ENCODE assay signal across 11 cellular contexts in genomic region chr14:73935666-73936065, GRCh38. TPM values are rescaled to one million over a fixed set of nuclear protein-coding genes. Genes with fewer than 3 reads are reported as not detected.
DNase-seq lines count a peak whose midpoint lies in the region; ATAC-seq and TF ChIP-seq lines count a peak whose summit lies in the region.
"Had no signal": no experiment of that assay in that cellular context is flagged by ENCODE, and none has a peak within 500 bp of the region (broad histone marks: within the 10 kb centered on the region; RNA-seq: fewer than 3 reads in every experiment).

No MANE protein-coding gene starts in this region.

- H3K9me3 Mint-ChIP-seq in activated T-cell treated with anti-CD3 and anti-CD28 coated beads, Interleukin-2, amount 50 U/mL, for 72 hours: no peaks in the 10 kb centered on the region
- H3K9me3 Mint-ChIP-seq in activated T-cell treated with anti-CD3 and anti-CD28 coated beads, Interleukin-2, amount 50 U/mL, for 4 hours: no peaks in the 10 kb centered on the region
- H3K9me3 Mint-ChIP-seq in activated T-helper 2 cell treated with anti-CD3 and anti-CD28 coated beads, Interferon-gamma antibody, Interleukin-2, Interleukin-4, amounts not matched to agents 10 μg/mL and 5 μg/mL and 100 μg/mL, durations not matched to agents 14 hours and 24 hours and 36 hours: no peaks in the 10 kb centered on the region
- H3K9me3 Mint-ChIP-seq: activated naive CD8-positive, alpha-beta T cell treated with anti-CD3 and anti-CD28 coated beads, Interleukin-2, amount 10 ng/mL, durations not matched to agents 7 days and 5 days; T-helper 1 cell treated with Interleukin-12 subunit alpha and Interleukin-12 subunit beta and Interleukin-4 antibody, amounts not matched to agents 30 μg/mL and 1 μg/mL, for 36 hours had no signal

- H3K36me3 Mint-ChIP-seq in activated T-cell treated with anti-CD3 and anti-CD28 coated beads, Interleukin-2, amount 50 U/mL, for 72 hours (ENCODE audit: insufficient read depth in 2 of 2): peaks cover 0 to 13% of the 10 kb centered on the region in 2 donors
- H3K36me3 Mint-ChIP-seq in activated T-cell treated with anti-CD3 and anti-CD28 coated beads, Interleukin-2, amount 50 U/mL, for 4 hours (ENCODE audit: insufficient read depth): peaks cover 24% of the 10 kb centered on the region
- peaks cover 37% of the 10 kb centered on the region for H3K36me3 Mint-ChIP-seq in activated T-helper 2 cell treated with anti-CD3 and anti-CD28 coated beads, Interferon-gamma antibody, Interleukin-2, Interleukin-4, amounts not matched to agents 10 μg/mL and 5 μg/mL and 100 μg/mL, durations not matched to agents 14 hours and 24 hours and 36 hours (ENCODE audit: low read depth)

- no TSS peak for BruUV-seq in OCI-LY7 (replicated peaks; lab: Mats Ljungman, UMichigan)

- CTCF ChIA-PET in OCI-LY7 (lab: Charles Lee; ENCODE audit: unreplicated experiment): no interaction called here

- no peaks in the 10 kb centered on the region for H3K4me1 Mint-ChIP-seq in activated T-cell treated with anti-CD3 and anti-CD28 coated beads, Interleukin-2, amount 50 U/mL, for 72 hours (ENCODE audit: low read depth)
- H3K4me1 Mint-ChIP-seq in activated T-cell treated with anti-CD3 and anti-CD28 coated beads, Interleukin-2, amount 50 U/mL, for 4 hours (ENCODE audit: low read depth): no peaks in the 10 kb centered on the region
- no peaks in the 10 kb centered on the region for H3K4me1 Mint-ChIP-seq in activated T-helper 2 cell treated with anti-CD3 and anti-CD28 coated beads, Interferon-gamma antibody, Interleukin-2, Interleukin-4, amounts not matched to agents 10 μg/mL and 5 μg/mL and 100 μg/mL, durations not matched to agents 14 hours and 24 hours and 36 hours (ENCODE audit: low read depth)

- 68 to 79% methylated on average over 2 of the region's 2 CpGs for WGBS in testis, 2 donors
- 89 to 92% methylated on average over 2 of the region's 2 CpGs for WGBS in thyroid gland, 2 donors
- WGBS in esophagus squamous epithelium, 2 donors: 71 to 78% methylated on average over 2 of the region's 2 CpGs

- no peaks in the 10 kb centered on the region for H4K20me1 ChIP-seq in OCI-LY7 (ENCODE audit: insufficient read depth, low read length)

- no peaks in the 10 kb centered on the region for H3K9me3 ChIP-seq in OCI-LY7 (ENCODE audit: low read length)
- no peaks in the 10 kb centered on the region for H3K9me3 ChIP-seq in testis
- H3K9me3 ChIP-seq in thyroid gland: no peaks in the 10 kb centered on the region
- H3K9me3 ChIP-seq in esophagus squamous epithelium: no peaks in the 10 kb centered on the region

- H2AFZ ChIP-seq in OCI-LY7 (ENCODE audit: low read length): no peak overlapping the region

- no peak overlapping the region for H3K4me2 ChIP-seq in OCI-LY7 (ENCODE audit: low read length)

- no peak overlapping the region for H3K4me3 ChIP-seq in OCI-LY7 (ENCODE audit: low read depth, low read length, poor library complexity, severe bottlenecking)
- H3K4me3 ChIP-seq in fibroblast of mammary gland (ENCODE audit: control insufficient read depth, low read depth, low read length): no peak overlapping the region
- H3K4me3 ChIP-seq in testis: no peak overlapping the region
- H3K4me3 ChIP-seq in thyroid gland (replicated peaks in 1 of 3): no peak overlapping the region
- no peak overlapping the region for H3K4me3 ChIP-seq in esophagus squamous epithelium
- H3K4me3 ChIP-seq: skin epidermis had no signal

- no peaks in the 10 kb centered on the region for H3K9me2 ChIP-seq in OCI-LY7 (ENCODE audit: insufficient read depth, low read length)

- intact Hi-C loops in OCI-LY7 (cut with micrococcal nuclease; ENCODE audit: unreplicated experiment) (no loop called here), testis (cut with DNase I; ENCODE audit: low total_unique reads) (no loop called here), thyroid gland (cut with DNase I) (no loop called here), esophagus squamous epithelium (cut with DNase I) (no loop called here)
- intact Hi-C loops in activated T-helper 2 cell treated with anti-CD3 and anti-CD28 coated beads, Interferon-gamma antibody, Interleukin-2, Interleukin-4, amounts not matched to agents 10 μg/mL and 5 μg/mL and 100 μg/mL, durations not matched to agents 14 hours and 24 hours and 36 hours (cut with micrococcal nuclease): no loop called here

- ATAC-seq in activated T-cell treated with anti-CD3 and anti-CD28 coated beads, Interleukin-2, amount 50 U/mL, for 72 hours (replicated peaks in 1 of 2): no peak
- ATAC-seq in activated T-cell treated with anti-CD3 and anti-CD28 coated beads, Interleukin-2, amount 50 U/mL, for 4 hours: no peak

- H3K36me3 ChIP-seq in OCI-LY7 (ENCODE audit: insufficient read depth, low read length) (peaks cover 45% of the 10 kb centered on the region), testis (ENCODE audit: low read depth, missing control alignments) (no peaks in the 10 kb centered on the region), thyroid gland (peaks cover 30 to 34% of the 10 kb centered on the region in 2 donors), esophagus squamous epithelium (peaks cover 4 to 75% (median 24%) of the 10 kb centered on the region in 3 donors)

- H3K4me1 ChIP-seq in OCI-LY7 (ENCODE audit: insufficient read depth, low read length, poor library complexity, severe bottlenecking) (no peaks in the 10 kb centered on the region), testis (no peaks in the 10 kb centered on the region), thyroid gland (no peaks in the 10 kb centered on the region), esophagus squamous epithelium (no peaks in the 10 kb centered on the region)

- peak overlapping the region; percentile 37 for H3K27ac Mint-ChIP-seq in activated T-cell treated with anti-CD3 and anti-CD28 coated beads, Interleukin-2, amount 50 U/mL, for 72 hours
- no peak overlapping the region for H3K27ac Mint-ChIP-seq in activated T-helper 2 cell treated with anti-CD3 and anti-CD28 coated beads, Interferon-gamma antibody, Interleukin-2, Interleukin-4, amounts not matched to agents 10 μg/mL and 5 μg/mL and 100 μg/mL, durations not matched to agents 14 hours and 24 hours and 36 hours
- H3K27ac Mint-ChIP-seq: activated naive CD8-positive, alpha-beta T cell treated with anti-CD3 and anti-CD28 coated beads, Interleukin-2, amount 10 ng/mL, durations not matched to agents 7 days and 5 days; T-helper 1 cell treated with Interleukin-12 subunit alpha and Interleukin-12 subunit beta and Interleukin-4 antibody, amounts not matched to agents 30 μg/mL and 1 μg/mL, for 36 hours had no signal

- no peak overlapping the region for H3K27ac ChIP-seq in OCI-LY7 (ENCODE audit: low read depth, low read length, poor library complexity, severe bottlenecking)
- no peak overlapping the region for H3K27ac ChIP-seq in testis
- H3K27ac ChIP-seq in thyroid gland: no peak overlapping the region
- no peak overlapping the region for H3K27ac ChIP-seq in esophagus squamous epithelium
- H3K27ac ChIP-seq: skin epidermis had no signal

- TF ChIP-seq POLR2A in testis (IDR thresholded peaks at IDR 0.05): no peak
- no peak for TF ChIP-seq POLR2A in thyroid gland (IDR thresholded peaks at IDR 0.05)
- TF ChIP-seq POLR2A in esophagus squamous epithelium (IDR thresholded peaks at IDR 0.05): no peak

- H3K27me3 Mint-ChIP-seq in activated T-cell treated with anti-CD3 and anti-CD28 coated beads, Interleukin-2, amount 50 U/mL, for 72 hours (ENCODE audit: low read depth): no peaks in the 10 kb centered on the region
- H3K27me3 Mint-ChIP-seq in activated T-cell treated with anti-CD3 and anti-CD28 coated beads, Interleukin-2, amount 50 U/mL, for 4 hours (ENCODE audit: low read depth): no peaks in the 10 kb centered on the region
- no peaks in the 10 kb centered on the region for H3K27me3 Mint-ChIP-seq in activated T-helper 2 cell treated with anti-CD3 and anti-CD28 coated beads, Interferon-gamma antibody, Interleukin-2, Interleukin-4, amounts not matched to agents 10 μg/mL and 5 μg/mL and 100 μg/mL, durations not matched to agents 14 hours and 24 hours and 36 hours (ENCODE audit: low read depth)
- H3K27me3 Mint-ChIP-seq: activated naive CD8-positive, alpha-beta T cell treated with anti-CD3 and anti-CD28 coated beads, Interleukin-2, amount 10 ng/mL, durations not matched to agents 7 days and 5 days had no signal

- no peaks in the 10 kb centered on the region for H3K27me3 ChIP-seq in testis
- H3K27me3 ChIP-seq in thyroid gland: no peaks in the 10 kb centered on the region
- no peaks in the 10 kb centered on the region for H3K27me3 ChIP-seq in esophagus squamous epithelium

- peak; percentile 65 for TF ChIP-seq CTCF in OCI-LY7 (conservative IDR thresholded peaks at IDR 0.05; ENCODE audit: low read length)
- TF ChIP-seq CTCF in fibroblast of mammary gland (conservative IDR thresholded peaks at IDR 0.05; ENCODE audit: control insufficient read depth, insufficient read depth, low read depth, low read length): peak; percentile 29
- peak in 2 of 3 experiments; percentile 33 to 35 for TF ChIP-seq CTCF in testis (IDR thresholded peaks at IDR 0.05)
- TF ChIP-seq CTCF in thyroid gland (IDR thresholded peaks at IDR 0.05): peak in 1 of 6 experiments; percentile 28
- peak in 3 of 6 experiments; percentile 10 to 40 (median 26) for TF ChIP-seq CTCF in esophagus squamous epithelium (IDR thresholded peaks at IDR 0.05)

- H3K4me3 Mint-ChIP-seq in activated T-cell treated with anti-CD3 and anti-CD28 coated beads, Interleukin-2, amount 50 U/mL, for 72 hours: no peak overlapping the region
- H3K4me3 Mint-ChIP-seq in activated T-cell treated with anti-CD3 and anti-CD28 coated beads, Interleukin-2, amount 50 U/mL, for 4 hours: no peak overlapping the region
- H3K4me3 Mint-ChIP-seq in activated T-helper 2 cell treated with anti-CD3 and anti-CD28 coated beads, Interferon-gamma antibody, Interleukin-2, Interleukin-4, amounts not matched to agents 10 μg/mL and 5 μg/mL and 100 μg/mL, durations not matched to agents 14 hours and 24 hours and 36 hours (ENCODE audit: low read depth): no peak overlapping the region
- H3K4me3 Mint-ChIP-seq: activated naive CD8-positive, alpha-beta T cell treated with anti-CD3 and anti-CD28 coated beads, Interleukin-2, amount 10 ng/mL, durations not matched to agents 7 days and 5 days; T-helper 1 cell treated with Interleukin-12 subunit alpha and Interleukin-12 subunit beta and Interleukin-4 antibody, amounts not matched to agents 30 μg/mL and 1 μg/mL, for 36 hours had no signal

- POLR2A ChIA-PET in OCI-LY7 (lab: Charles Lee): interaction anchor here (0.5 to 0.7 kb wide), 2 partner anchors 32 to 416 kb away, joined by 3 to 4 read pairs; no protein-coding TSS in a partner anchor

- H3K79me2 ChIP-seq in OCI-LY7 (ENCODE audit: insufficient read depth, low read depth, low read length): no peaks in the 10 kb centered on the region

- no peak for DNase-seq in activated T-cell treated with anti-CD3 and anti-CD28 coated beads, Interleukin-2, amount 50 U/mL, for 72 hours
- no peak for DNase-seq in activated T-cell treated with anti-CD3 and anti-CD28 coated beads, Interleukin-2, amount 50 U/mL, for 4 hours
- peak; percentile 31 for DNase-seq in OCI-LY7 (ENCODE audit: low spot score)
- DNase-seq in fibroblast of mammary gland (ENCODE audit: low read depth): peak; percentile 18
- DNase-seq in testis: no peak
- no peak for DNase-seq in activated T-helper 2 cell treated with anti-CD3 and anti-CD28 coated beads, Interferon-gamma antibody, Interleukin-2, Interleukin-4, amounts not matched to agents 10 μg/mL and 5 μg/mL and 100 μg/mL, durations not matched to agents 14 hours and 24 hours and 36 hours (ENCODE audit: low spot score)
- DNase-seq in thyroid gland: no peak
- no peak for DNase-seq in esophagus squamous epithelium (lab: John Stamatoyannopoulos, UW)
- DNase-seq: activated naive CD8-positive, alpha-beta T cell treated with anti-CD3 and anti-CD28 coated beads, Interleukin-2, amount 10 ng/mL, durations not matched to agents 7 days and 5 days had no signal

RNA-seq across cellular contexts. Expression of gene FAM161B, which starts 14.2 kb away (rescaled TPM):
- total RNA-seq in activated T-cell treated with anti-CD3 and anti-CD28 coated beads, Interleukin-2, amount 50 U/mL, for 72 hours: 1 to 10 TPM; 2.7 to 3.1 TPM
- 1 to 10 TPM; 1.2 to 1.4 (median 1.3) TPM for total RNA-seq in activated T-cell treated with anti-CD3 and anti-CD28 coated beads, Interleukin-2, amount 50 U/mL, for 4 hours
- total RNA-seq in OCI-LY7 (2014; rRNA removed; shearing (Covaris generic)): 2.3 and 2.6 TPM in 2 replicates
- total RNA-seq in OCI-LY7 (2022) (3.5 and 3.6 TPM in 2 replicates), testis (10 to 100 TPM; 15.0 to 26.0 TPM), thyroid gland (1 to 10 TPM; 4.3 to 9.7 (median 6.0) TPM), esophagus squamous epithelium (1 to 10 TPM; 1.2 to 3.1 (median 2.2) TPM)
- polyA plus RNA-seq in testis (ENCODE audit: insufficient read depth, low read depth, low replicate concordance): 24.1 TPM
- total RNA-seq in activated T-helper 2 cell treated with anti-CD3 and anti-CD28 coated beads, Interferon-gamma antibody, Interleukin-2, Interleukin-4, amounts not matched to agents 10 μg/mL and 5 μg/mL and 100 μg/mL, durations not matched to agents 14 hours and 24 hours and 36 hours: 0.57 and 0.68 TPM in 2 replicates

RNA-seq across cellular contexts. Expression of gene COQ6, which starts 14.4 kb away (rescaled TPM):
- total RNA-seq in activated T-cell treated with anti-CD3 and anti-CD28 coated beads, Interleukin-2, amount 50 U/mL, for 72 hours: 10 to 100 TPM; 20.4 to 21.9 TPM
- 10 to 100 TPM; 17.4 to 20.7 (median 19.4) TPM for total RNA-seq in activated T-cell treated with anti-CD3 and anti-CD28 coated beads, Interleukin-2, amount 50 U/mL, for 4 hours
- 18.7 and 35.4 TPM in 2 replicates for total RNA-seq in OCI-LY7 (2014; rRNA removed; shearing (Covaris generic))
- total RNA-seq in OCI-LY7 (2022) (20.5 and 22.0 TPM in 2 replicates), testis (10 to 100 TPM; 61.0 to 69.8 TPM), thyroid gland (100 to 1,000 TPM in 1 of 4 donors, 10 to 100 TPM in 3; 33.2 to 106 (median 49.7) TPM), esophagus squamous epithelium (10 to 100 TPM; 18.6 to 27.3 (median 23.6) TPM)
- polyA plus RNA-seq in testis (ENCODE audit: insufficient read depth, low read depth, low replicate concordance): 66.2 TPM
- total RNA-seq in activated T-helper 2 cell treated with anti-CD3 and anti-CD28 coated beads, Interferon-gamma antibody, Interleukin-2, Interleukin-4, amounts not matched to agents 10 μg/mL and 5 μg/mL and 100 μg/mL, durations not matched to agents 14 hours and 24 hours and 36 hours: 17.2 and 17.8 TPM in 2 replicates

RNA-seq across cellular contexts. Expression of gene ZNF410, which starts 49.0 kb away (rescaled TPM):
- total RNA-seq in activated T-cell treated with anti-CD3 and anti-CD28 coated beads, Interleukin-2, amount 50 U/mL, for 72 hours: 10 to 100 TPM; 81.9 to 90.6 TPM
- 10 to 100 TPM; 45.8 to 54.9 (median 54.5) TPM for total RNA-seq in activated T-cell treated with anti-CD3 and anti-CD28 coated beads, Interleukin-2, amount 50 U/mL, for 4 hours
- total RNA-seq in OCI-LY7 (2014; rRNA removed; shearing (Covaris generic)): 41.6 and 49.6 TPM in 2 replicates
- total RNA-seq in OCI-LY7 (2022) (45.2 and 45.5 TPM in 2 replicates), testis (10 to 100 TPM; 85.3 to 92.9 TPM), thyroid gland (10 to 100 TPM; 48.8 to 57.3 (median 51.2) TPM), esophagus squamous epithelium (10 to 100 TPM; 37.8 to 52.3 (median 38.1) TPM)
- 117 TPM for polyA plus RNA-seq in testis (ENCODE audit: insufficient read depth, low read depth, low replicate concordance)
- 77.5 and 82.9 TPM in 2 replicates for total RNA-seq in activated T-helper 2 cell treated with anti-CD3 and anti-CD28 coated beads, Interferon-gamma antibody, Interleukin-2, Interleukin-4, amounts not matched to agents 10 μg/mL and 5 μg/mL and 100 μg/mL, durations not matched to agents 14 hours and 24 hours and 36 hours

Comparison
In these comparisons a context has a peak if more than half of its experiments do, and no peak if none do; other contexts are left out.
1. DNase-seq: peak in OCI-LY7 (single experiment) and fibroblast of mammary gland (single experiment); none in activated T-cell treated with anti-CD3 and anti-CD28 coated beads, Interleukin-2, amount 50 U/mL, for 72 hours (0 of 2), activated T-cell treated with anti-CD3 and anti-CD28 coated beads, Interleukin-2, amount 50 U/mL, for 4 hours (single experiment), testis (single experiment), activated T-helper 2 cell treated with anti-CD3 and anti-CD28 coated beads, Interferon-gamma antibody, Interleukin-2, Interleukin-4, amounts not matched to agents 10 μg/mL and 5 μg/mL and 100 μg/mL, durations not matched to agents 14 hours and 24 hours and 36 hours (single experiment), thyroid gland (0 of 2) and esophagus squamous epithelium (single experiment).